Comparison of ENCODE assay signal across 1 cellular context in the genomic region with DNA sequence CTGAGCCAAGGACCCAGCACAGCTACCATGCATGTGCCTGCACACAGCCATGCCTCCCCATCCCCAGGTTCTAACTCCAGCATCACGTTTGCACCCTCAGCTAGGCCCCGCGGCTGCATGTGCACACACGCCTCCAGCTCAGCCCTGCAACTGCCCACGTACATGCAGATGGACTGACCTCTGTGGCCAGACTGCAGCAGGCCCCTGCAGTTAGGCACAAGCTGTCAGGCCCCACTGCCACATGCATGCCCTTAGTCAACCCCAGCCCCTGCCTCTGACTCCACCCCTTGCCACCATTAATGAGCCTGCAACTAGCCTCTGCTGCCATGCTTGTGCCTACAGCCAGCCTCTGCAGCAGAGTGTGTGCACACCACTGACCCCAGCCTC.
TF ChIP-seq lines count a peak whose summit lies in the region.

No MANE protein-coding gene starts in this region.

TF ChIP-seq in A549, 52 proteins besides CTCF, POLR2A, EP300 and RAD21 (continued from another document):
- no peak for TF ChIP-seq NR3C1 (IDR thresholded peaks at IDR 0.05)
